Comparison of ENCODE assay signal across 35 cellular contexts in genomic region chr17:63855185-63855584, GRCh38. TPM values are rescaled to one million over a fixed set of nuclear protein-coding genes. Genes with fewer than 3 reads are reported as not detected.
"Had no signal": no experiment of that assay in that cellular context is flagged by ENCODE, and none has a peak within 500 bp of the region (broad histone marks: within the 10 kb centered on the region; RNA-seq: fewer than 3 reads in every experiment).

No MANE protein-coding gene starts in this region.

- H3K4me3 ChIP-seq: colonic mucosa, esophagus squamous epithelium, gastrocnemius medialis, heart right ventricle, lower lobe of right lung, mucosa of descending colon had no signal

- H3K27ac Mint-ChIP-seq: dendritic cell treated with granulocyte-macrophage colony-stimulating factor and Interleukin-4, amounts not matched to agents 40 ng/mL and 50 ng/mL, for 4 days; effector memory CD8-positive, alpha-beta T cell; endodermal cell; mesothelial cell of epicardium had no signal

- FAIRE-seq: endometrium, islet of Langerhans, keratinocyte had no signal

- H3K27ac ChIP-seq: colonic mucosa, epithelial cell of prostate, esophagus squamous epithelium, gastrocnemius medialis, heart right ventricle, lower lobe of right lung had no signal

- H3K9me3 ChIP-seq: colonic mucosa, esophagus squamous epithelium, gastrocnemius medialis, heart right ventricle, lower lobe of right lung, mucosa of descending colon had no signal

- H3K27me3 ChIP-seq: colonic mucosa, esophagus squamous epithelium, gastrocnemius medialis, heart right ventricle had no signal

- H3K4me3 Mint-ChIP-seq: dendritic cell treated with granulocyte-macrophage colony-stimulating factor and Interleukin-4, amounts not matched to agents 40 ng/mL and 50 ng/mL, for 4 days; effector memory CD8-positive, alpha-beta T cell; endodermal cell; mesothelial cell of epicardium had no signal

- H3K36me3 Mint-ChIP-seq: mesothelial cell of epicardium had no signal

- H3K4me1 Mint-ChIP-seq: endodermal cell, mesothelial cell of epicardium had no signal

- H3K4me1 ChIP-seq: colonic mucosa, esophagus squamous epithelium, gastrocnemius medialis, heart right ventricle, lower lobe of right lung had no signal

- ATAC-seq: effector memory CD8-positive, alpha-beta T cell; esophagus mucosa; gastrocnemius medialis; heart right ventricle; left colon; left lobe of liver; left ventricle myocardium superior; lower lobe of right lung; mucosa of descending colon had no signal

- DNase-seq: colonic mucosa; cortex of kidney; effector CD8-positive, alpha-beta T cell; effector memory CD8-positive, alpha-beta T cell; endodermal cell; erythroblast; esophagus squamous epithelium; foreskin fibroblast; foreskin melanocyte; gastrocnemius medialis; glutamatergic neuron; head of caudate nucleus; heart right ventricle; hippocampal formation; kidney glomerular epithelial cell; left colon; left ventricle myocardium superior; lower lobe of right lung; mesenchymal stem cell; mucosa of descending colon had no signal

- H3K36me3 ChIP-seq: colonic mucosa, esophagus squamous epithelium, gastrocnemius medialis, heart right ventricle, lower lobe of right lung had no signal

- H3K9me3 Mint-ChIP-seq: dendritic cell treated with granulocyte-macrophage colony-stimulating factor and Interleukin-4, amounts not matched to agents 40 ng/mL and 50 ng/mL, for 4 days; effector memory CD8-positive, alpha-beta T cell; endodermal cell; mesothelial cell of epicardium had no signal

RNA-seq across cellular contexts. Expression of gene CSH2, which starts 18.3 kb away (rescaled TPM):
- total RNA-seq: chondrocyte, colonic mucosa, dermis microvascular lymphatic vessel endothelial cell, esophagus mucosa, esophagus squamous epithelium, gastrocnemius medialis, glomerular endothelial cell, heart right ventricle, left colon, left lobe of liver, left ventricle myocardium superior, lower leg skin, lower lobe of right lung, lung microvascular endothelial cell, mesenteric fat pad, mesothelial cell of epicardium, mucosa of descending colon, myocyte had no signal
- polyA plus RNA-seq: heart right ventricle, keratinocyte had no signal

RNA-seq across cellular contexts. Expression of gene GH2, which starts 26.6 kb away (rescaled TPM):
- total RNA-seq: chondrocyte, colonic mucosa, dermis microvascular lymphatic vessel endothelial cell, esophagus mucosa, esophagus squamous epithelium, gastrocnemius medialis, glomerular endothelial cell, heart right ventricle, left colon, left lobe of liver, left ventricle myocardium superior, lower leg skin, lower lobe of right lung, lung microvascular endothelial cell, mesenteric fat pad, mesothelial cell of epicardium, mucosa of descending colon, myocyte had no signal
- polyA plus RNA-seq: heart right ventricle, keratinocyte had no signal
